Comparison of ENCODE assay signal across 4 cellular contexts in genomic region chr14:31405599-31406251, GRCh38.
TF ChIP-seq lines count a peak whose summit lies in the region.

No MANE protein-coding gene starts in this region.

TF ChIP-seq in A549, 52 proteins besides CTCF, POLR2A, EP300 and RAD21:
- TF ChIP-seq ZSCAN20 (CRISPR knock-in tag; IDR thresholded peaks at IDR 0.05) (no peak), RCOR1 (IDR thresholded peaks at IDR 0.05; ENCODE audit: low read depth, low read length) (no peak), TFCP2L1 (CRISPR knock-in tag; IDR thresholded peaks at IDR 0.05) (no peak), MAX (IDR thresholded peaks at IDR 0.05) (no peak), POLR2AphosphoS2 (conservative IDR thresholded peaks at IDR 0.05; ENCODE audit: low read length) (no peak), MAFK (IDR thresholded peaks at IDR 0.05; ENCODE audit: partially characterized antibody) (peak; percentile 52)

TF ChIP-seq in IMR-90, 13 proteins besides CTCF, POLR2A, EP300 and RAD21:
- TF ChIP-seq MAFK (IDR thresholded peaks at IDR 0.05; ENCODE audit: low read depth, low read length): peak; percentile 2; the same call in 1 of the 2 replicates
- no peak for TF ChIP-seq RCOR1 (IDR thresholded peaks at IDR 0.05; ENCODE audit: insufficient replicate concordance, low read length)

TF ChIP-seq in SK-N-SH, 30 proteins besides CTCF, POLR2A, EP300 and RAD21:
- TF ChIP-seq EZH2phosphoT487 (IDR thresholded peaks at IDR 0.05; ENCODE audit: borderline replicate concordance, low read depth) (no peak), GATA2 (CRISPR knock-in tag; IDR thresholded peaks at IDR 0.05) (peak; percentile 59), TCF12 (IDR thresholded peaks at IDR 0.05) (no peak), MAX (IDR thresholded peaks at IDR 0.05; ENCODE audit: low read depth) (no peak), RCOR1 (IDR thresholded peaks at IDR 0.05; ENCODE audit: low read length) (0 out of 2 replicates have a peak, but pooled peaks have one; percentile 19), FOXM1 (IDR thresholded peaks at IDR 0.05; ENCODE audit: low read depth) (no peak), NFIC (IDR thresholded peaks at IDR 0.05; ENCODE audit: borderline replicate concordance) (no peak), JUND (IDR thresholded peaks at IDR 0.05) (no peak), ZBTB33 (IDR thresholded peaks at IDR 0.05; ENCODE audit: borderline replicate concordance, low read depth) (no peak), TEAD4 (IDR thresholded peaks at IDR 0.05; ENCODE audit: borderline replicate concordance, insufficient read depth) (no peak), POLR2AphosphoS5 (IDR thresholded peaks at IDR 0.05; ENCODE audit: low read depth, low read length) (no peak), MEF2A (IDR thresholded peaks at IDR 0.05; ENCODE audit: borderline replicate concordance, low read depth) (no peak), MXI1 (IDR thresholded peaks at IDR 0.05; ENCODE audit: low read depth, low read length) (no peak), GABPA (IDR thresholded peaks at IDR 0.05; ENCODE audit: low read depth) (no peak), PBX3 (IDR thresholded peaks at IDR 0.05) (no peak)

TF ChIP-seq in HepG2, 621 proteins besides CTCF, POLR2A, EP300 and RAD21:
- TF ChIP-seq MAX (IDR thresholded peaks at IDR 0.05) (no peak), SNAPC5 (CRISPR knock-in tag; IDR thresholded peaks at IDR 0.05; ENCODE audit: borderline replicate concordance) (no peak), MAFK (conservative IDR thresholded peaks at IDR 0.05 in 1 of 2, IDR thresholded peaks at IDR 0.05 in 1 of 2; ENCODE audit: low read length in 2 of 2) (peak; percentile 76 to 77), SRSF1 (optimal IDR thresholded peaks at IDR 0.05; ENCODE audit: low read depth, low read length) (no peak), KLF16 (CRISPR knock-in tag; IDR thresholded peaks at IDR 0.05) (0 out of 4 replicates have a peak, but pooled peaks of 1 of the 2 experiments have one; percentile 54), MAFF (IDR thresholded peaks at IDR 0.05; ENCODE audit: low read depth, low read length) (peak; percentile 62; the same call in 1 of the 2 replicates), ZFX (CRISPR knock-in tag; IDR thresholded peaks at IDR 0.05; ENCODE audit: low read depth) (no peak), ZNF550 (CRISPR knock-in tag; IDR thresholded peaks at IDR 0.05; ENCODE audit: borderline replicate concordance) (no peak), LCORL (IDR thresholded peaks at IDR 0.05) (no peak), LCORL (CRISPR knock-in tag; IDR thresholded peaks at IDR 0.05) (0 out of 2 replicates have a peak, but pooled peaks have one; percentile 7), PHF20 (CRISPR knock-in tag; IDR thresholded peaks at IDR 0.05) (no peak)
